In genomic region chr20:57351042-57351783, GRCh38 we compare ENCODE assay signal across 8 cellular contexts. TPM values are rescaled to one million over a fixed set of nuclear protein-coding genes. Genes with fewer than 3 reads are reported as not detected.
A peak's percentile ranks its signal among the peaks of the same experiment; 100 is the strongest.
DNase-seq lines count a peak whose midpoint lies in the region; ATAC-seq, FAIRE-seq and TF ChIP-seq lines count a peak whose summit lies in the region.

TSS of gene RAE1 (plus strand) at chr20:57351255. CDS start at chr20:57354039, 2,784 bp downstream.

- peak; percentile 88 for DNase-seq in H54 (ENCODE audit: insufficient read length, low spot score)
- peak; percentile 95 for DNase-seq in MM.1S
- DNase-seq in SHP77 treated with DMSO at 0.1 percent for 48 hours (lab: John Stamatoyannopoulos, UW) = peak; percentile 92
- DNase-seq in activated effector memory CD4-positive, alpha-beta T cell treated with anti-CD3 and anti-CD28 coated beads, Interleukin-2, amount 50 U/mL, for 16 hours = peak; percentile 97
- DNase-seq in fibroblast of villous mesenchyme (ENCODE audit: low read depth) = peak; percentile 93
- DNase-seq in stimulated activated naive CD8-positive, alpha-beta T cell treated with anti-CD3 and anti-CD28 coated beads, Interleukin-15, amount 100 ng/mL, for 72 hours = peak; percentile 81 to 88

- H3K9me2 ChIP-seq in DOHH2 (replicated peaks; ENCODE audit: control insufficient read depth, low read length) (no peaks in the 10 kb centered on the region), MM.1S (replicated peaks; ENCODE audit: insufficient read depth, low read length) (no peaks in the 10 kb centered on the region), neural cell (ENCODE audit: insufficient read depth, low read length) (no peaks in the 10 kb centered on the region)

- peak; percentile 27 for TF ChIP-seq EP300 in neural cell (conservative IDR thresholded peaks at IDR 0.05; ENCODE audit: poor library complexity, severe bottlenecking)

- H3K27ac Mint-ChIP-seq in stimulated activated naive CD8-positive, alpha-beta T cell treated with anti-CD3 and anti-CD28 coated beads, Interleukin-15, amount 100 ng/mL, for 72 hours = peak within 1 kb of the TSS; percentile 93 to 94

- ATAC-seq in stimulated activated naive CD8-positive, alpha-beta T cell treated with anti-CD3 and anti-CD28 coated beads, Interleukin-15, amount 100 ng/mL, for 72 hours = peak; percentile 88

- H2AFZ ChIP-seq in MM.1S (ENCODE audit: low read length) = peak within 1 kb of the TSS; percentile 91
- H2AFZ ChIP-seq in neural cell (ENCODE audit: low read depth, low read length) = peak within 1 kb of the TSS; percentile 99

- TF ChIP-seq RAD21 in neural cell (conservative IDR thresholded peaks at IDR 0.05) = no peak

- H4K20me1 ChIP-seq in DOHH2 (ENCODE audit: control insufficient read depth, insufficient read depth, low read depth, low read length) = peaks cover 17% of the 10 kb centered on the region
- H4K20me1 ChIP-seq in MM.1S (ENCODE audit: insufficient read depth, low read length) = 0 out of 2 replicates have a peak, but pooled peaks cover 4% of the 10 kb centered on the region
- no peaks in the 10 kb centered on the region for H4K20me1 ChIP-seq in neural cell (ENCODE audit: insufficient read depth)

- H3K79me2 ChIP-seq in DOHH2 (ENCODE audit: control insufficient read depth, low read length) = peaks cover 37% of the 10 kb centered on the region
- H3K79me2 ChIP-seq in MM.1S (ENCODE audit: low read length) = peaks cover 41% of the 10 kb centered on the region; the same call in 1 of the 2 replicates
- peaks cover 27% of the 10 kb centered on the region for H3K79me2 ChIP-seq in neural cell (replicated peaks; ENCODE audit: insufficient read depth, low read length)

- peak; percentile 53 for FAIRE-seq in H54 (lab: Jason Lieb, UNC)

- TF ChIP-seq CTCF in DOHH2 (IDR thresholded peaks at IDR 0.05; ENCODE audit: low read depth, low read length, poor library complexity, severe bottlenecking) (no peak), MM.1S (IDR thresholded peaks at IDR 0.05; ENCODE audit: low read length) (no peak), fibroblast of villous mesenchyme (IDR thresholded peaks at IDR 0.05; ENCODE audit: insufficient read depth, low read depth, low read length) (no peak), neural cell (IDR thresholded peaks at IDR 0.05; ENCODE audit: poor library complexity, severe bottlenecking) (no peak)

- H3K4me2 ChIP-seq in DOHH2 (ENCODE audit: low read length) = peak within 1 kb of the TSS; percentile 79
- peak within 1 kb of the TSS; percentile 97 for H3K4me2 ChIP-seq in MM.1S (ENCODE audit: low read depth, low read length)
- peak within 1 kb of the TSS; percentile 99 for H3K4me2 ChIP-seq in neural cell (ENCODE audit: low read length)

- H3K27ac ChIP-seq in DOHH2 (ENCODE audit: low read depth, low read length) = peak within 1 kb of the TSS; percentile 34
- H3K27ac ChIP-seq in MM.1S (ENCODE audit: low read length) = peak within 1 kb of the TSS; percentile 72
- peak within 1 kb of the TSS; percentile 90 for H3K27ac ChIP-seq in neural cell (ENCODE audit: low read length)

- H3K4me3 Mint-ChIP-seq in stimulated activated naive CD8-positive, alpha-beta T cell treated with anti-CD3 and anti-CD28 coated beads, Interleukin-15, amount 100 ng/mL, for 72 hours = peak within 1 kb of the TSS; percentile 91 to 94

- H3K9me3 ChIP-seq in DOHH2 (ENCODE audit: control insufficient read depth, insufficient read depth, low read length) (no peaks in the 10 kb centered on the region), MM.1S (replicated peaks; ENCODE audit: insufficient read depth, low read length) (no peaks in the 10 kb centered on the region), neural cell (ENCODE audit: low read length) (no peaks in the 10 kb centered on the region)

- H3K27me3 ChIP-seq in DOHH2 (ENCODE audit: control insufficient read depth, low read length) (no peaks in the 10 kb centered on the region), MM.1S (replicated peaks; ENCODE audit: insufficient read depth, low read length) (peaks cover 9% of the 10 kb centered on the region; the same call in 1 of the 2 replicates), neural cell (ENCODE audit: insufficient read depth, low read depth, low read length) (no peaks in the 10 kb centered on the region)

- no peaks in the 10 kb centered on the region for H3K9me3 Mint-ChIP-seq in stimulated activated naive CD8-positive, alpha-beta T cell treated with anti-CD3 and anti-CD28 coated beads, Interleukin-15, amount 100 ng/mL, for 72 hours

- H3K36me3 ChIP-seq in DOHH2 (ENCODE audit: control insufficient read depth, low read length) = peaks cover 29% of the 10 kb centered on the region
- H3K36me3 ChIP-seq in MM.1S (replicated peaks; ENCODE audit: insufficient read depth, low read length) = peaks cover 17% of the 10 kb centered on the region
- no peaks in the 10 kb centered on the region for H3K36me3 ChIP-seq in neural cell (ENCODE audit: insufficient read depth, low read length)

- peaks cover 27% of the 10 kb centered on the region for H3K4me1 Mint-ChIP-seq in stimulated activated naive CD8-positive, alpha-beta T cell treated with anti-CD3 and anti-CD28 coated beads, Interleukin-15, amount 100 ng/mL, for 72 hours

- TF ChIP-seq POLR2A in H54 (IDR thresholded peaks at IDR 0.05; ENCODE audit: low read depth, low read length) = peak; percentile 76

- no peaks in the 10 kb centered on the region for H3K27me3 Mint-ChIP-seq in stimulated activated naive CD8-positive, alpha-beta T cell treated with anti-CD3 and anti-CD28 coated beads, Interleukin-15, amount 100 ng/mL, for 72 hours

- H3K4me1 ChIP-seq in DOHH2 (ENCODE audit: control insufficient read depth, low read length) (peaks cover 17% of the 10 kb centered on the region), MM.1S (ENCODE audit: low read length) (peaks cover 13% of the 10 kb centered on the region; the same call in 1 of the 2 replicates)

- peaks cover 5% of the 10 kb centered on the region for H3F3A ChIP-seq in DOHH2 (ENCODE audit: control insufficient read depth, insufficient read depth)
- peaks cover 6% of the 10 kb centered on the region; the same call in 1 of the 2 replicates for H3F3A ChIP-seq in MM.1S (ENCODE audit: insufficient read depth, low read length)
- no peaks in the 10 kb centered on the region for H3F3A ChIP-seq in neural cell (ENCODE audit: insufficient read depth, low read length, poor library complexity, severe bottlenecking)

- peak within 1 kb of the TSS; percentile 96 for H3K9ac ChIP-seq in MM.1S (ENCODE audit: low read length)
- peak within 1 kb of the TSS; percentile 95 for H3K9ac ChIP-seq in neural cell (ENCODE audit: low read length)

- peak within 1 kb of the TSS; percentile 81 for H3K4me3 ChIP-seq in DOHH2 (ENCODE audit: low read length)
- peak within 1 kb of the TSS; percentile 99 for H3K4me3 ChIP-seq in MM.1S (ENCODE audit: low read length)
- peak within 1 kb of the TSS; percentile 96 for H3K4me3 ChIP-seq in fibroblast of villous mesenchyme (ENCODE audit: low read depth, low read length)
- peak within 1 kb of the TSS; percentile 89 for H3K4me3 ChIP-seq in neural cell (ENCODE audit: low read length)

TF ChIP-seq in neural cell, 6 proteins besides CTCF, POLR2A, EP300 and RAD21:
- no peak for TF ChIP-seq SMC3 (conservative IDR thresholded peaks at IDR 0.05; ENCODE audit: poor library complexity)
- TF ChIP-seq EZH2 (IDR thresholded peaks at IDR 0.05; ENCODE audit: borderline replicate concordance, insufficient read depth, low read length, poor library complexity, severe bottlenecking) = no peak
- peak; percentile 95 for TF ChIP-seq POLR2AphosphoS5 (IDR thresholded peaks at IDR 0.05)
- peak; percentile 62 for TF ChIP-seq TAF1 (IDR thresholded peaks at IDR 0.05; ENCODE audit: low read depth)
- peak; percentile 88 for TF ChIP-seq MXI1 (conservative IDR thresholded peaks at IDR 0.05; ENCODE audit: poor library complexity, severe bottlenecking)
- TF ChIP-seq, protein P1, sequence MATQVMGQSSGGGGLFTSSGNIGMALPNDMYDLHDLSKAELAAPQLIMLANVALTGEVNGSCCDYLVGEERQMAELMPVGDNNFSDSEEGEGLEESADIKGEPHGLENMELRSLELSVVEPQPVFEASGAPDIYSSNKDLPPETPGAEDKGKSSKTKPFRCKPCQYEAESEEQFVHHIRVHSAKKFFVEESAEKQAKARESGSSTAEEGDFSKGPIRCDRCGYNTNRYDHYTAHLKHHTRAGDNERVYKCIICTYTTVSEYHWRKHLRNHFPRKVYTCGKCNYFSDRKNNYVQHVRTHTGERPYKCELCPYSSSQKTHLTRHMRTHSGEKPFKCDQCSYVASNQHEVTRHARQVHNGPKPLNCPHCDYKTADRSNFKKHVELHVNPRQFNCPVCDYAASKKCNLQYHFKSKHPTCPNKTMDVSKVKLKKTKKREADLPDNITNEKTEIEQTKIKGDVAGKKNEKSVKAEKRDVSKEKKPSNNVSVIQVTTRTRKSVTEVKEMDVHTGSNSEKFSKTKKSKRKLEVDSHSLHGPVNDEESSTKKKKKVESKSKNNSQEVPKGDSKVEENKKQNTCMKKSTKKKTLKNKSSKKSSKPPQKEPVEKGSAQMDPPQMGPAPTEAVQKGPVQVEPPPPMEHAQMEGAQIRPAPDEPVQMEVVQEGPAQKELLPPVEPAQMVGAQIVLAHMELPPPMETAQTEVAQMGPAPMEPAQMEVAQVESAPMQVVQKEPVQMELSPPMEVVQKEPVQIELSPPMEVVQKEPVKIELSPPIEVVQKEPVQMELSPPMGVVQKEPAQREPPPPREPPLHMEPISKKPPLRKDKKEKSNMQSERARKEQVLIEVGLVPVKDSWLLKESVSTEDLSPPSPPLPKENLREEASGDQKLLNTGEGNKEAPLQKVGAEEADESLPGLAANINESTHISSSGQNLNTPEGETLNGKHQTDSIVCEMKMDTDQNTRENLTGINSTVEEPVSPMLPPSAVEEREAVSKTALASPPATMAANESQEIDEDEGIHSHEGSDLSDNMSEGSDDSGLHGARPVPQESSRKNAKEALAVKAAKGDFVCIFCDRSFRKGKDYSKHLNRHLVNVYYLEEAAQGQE (IDR thresholded peaks at IDR 0.05; ENCODE audit: borderline replicate concordance) = peak; percentile 86

RNA-seq across cellular contexts. Expression of gene RAE1, which starts in this region (rescaled TPM):
- total RNA-seq in fibroblast of villous mesenchyme = 26.7 and 28.5 TPM in 2 replicates
- polyA plus RNA-seq in neural cell = 134 and 136 TPM in 2 replicates
- polyA minus RNA-seq in neural cell = 84.5 and 92.8 TPM in 2 replicates

Comparison
In these comparisons a context has a peak if more than half of its experiments do, and no peak if none do; other contexts are left out.
1. Peak in every context shown above with its lines: DNase-seq, ATAC-seq, H3K4me3 ChIP-seq and H3K27ac ChIP-seq.
2. H3K27ac ChIP-seq: peak in every context shown above with its lines; median percentile 90 in neural cell; 72 in MM.1S; 34 in DOHH2.